In the genomic region with DNA sequence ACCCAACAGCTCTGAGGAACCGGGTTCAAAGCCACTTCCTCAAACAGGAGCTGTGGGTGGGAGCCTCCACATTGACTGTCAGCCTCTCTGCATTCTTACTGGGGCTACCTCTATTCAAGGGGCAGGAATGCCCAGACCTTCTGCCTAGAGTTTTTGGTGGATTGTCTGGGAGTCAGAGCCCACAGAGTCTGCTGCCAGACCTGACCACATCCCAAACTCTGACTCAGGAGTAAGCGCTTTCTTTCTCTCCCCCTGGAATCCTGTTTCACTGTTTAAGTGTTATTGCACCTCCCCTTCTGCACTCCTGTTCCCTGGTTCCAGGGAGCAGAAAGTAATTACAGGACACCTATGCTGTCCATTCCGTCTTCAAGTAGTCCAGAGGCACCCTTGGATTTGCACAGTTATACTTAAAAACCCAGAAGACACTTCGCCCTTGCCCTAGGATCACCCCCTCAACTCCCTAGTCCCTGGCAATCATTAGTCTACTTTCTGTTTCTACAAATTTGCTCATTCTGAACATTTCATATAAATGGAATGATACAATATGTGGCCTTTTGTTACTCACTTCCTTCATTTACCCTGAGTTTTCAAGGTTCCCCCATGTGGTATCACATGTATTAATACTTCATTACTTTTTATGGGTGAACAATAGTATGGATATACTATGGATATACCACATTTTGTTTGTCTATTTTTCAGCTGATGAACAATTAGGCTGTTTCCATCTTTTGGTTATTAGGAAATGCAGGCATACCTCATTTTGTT, we compare ENCODE assay signal across 16 cellular contexts. TPM values are rescaled to one million over a fixed set of nuclear protein-coding genes. Genes with fewer than 3 reads are reported as not detected.
DNase-seq lines count a peak whose midpoint lies in the region; TF ChIP-seq lines count a peak whose summit lies in the region.
"Had no signal": no experiment of that assay in that cellular context is flagged by ENCODE, and none has a peak within 500 bp of the region (broad histone marks: within the 10 kb centered on the region; RNA-seq: fewer than 3 reads in every experiment).

No MANE protein-coding gene starts in this region.

- H3K9me3 ChIP-seq in BLaER1: no peaks in the 10 kb centered on the region
- no peaks in the 10 kb centered on the region for H3K9me3 ChIP-seq in MG63
- H3K9me3 ChIP-seq: stomach had no signal

- DNase-seq in MG63: peak; percentile 73
- no peak for DNase-seq in chondrocyte (ENCODE audit: low spot score)
- DNase-seq in DMS153 (lab: John Stamatoyannopoulos, UW): no peak
- DNase-seq in T-helper 1 cell: no peak
- no peak for DNase-seq in dorsolateral prefrontal cortex
- no peak for DNase-seq in mesendoderm
- DNase-seq: activated CD4-positive, alpha-beta memory T cell treated with anti-CD3 and anti-CD28 coated beads, Interleukin-2, amount 10 ng/mL, durations not matched to agents 7 days and 5 days; activated effector memory CD4-positive, alpha-beta T cell treated with anti-CD3 and anti-CD28 coated beads, Interleukin-2, amount 50 U/mL, for 16 hours; COR-L47; H9; NCI-H2107; stomach had no signal

- H3K27me3 ChIP-seq in BLaER1 (no peaks in the 10 kb centered on the region), MG63 (no peaks in the 10 kb centered on the region), dorsolateral prefrontal cortex (no peaks in the 10 kb centered on the region), mesendoderm (ENCODE audit: insufficient read depth, low read length, poor library complexity) (no peaks in the 10 kb centered on the region)
- H3K27me3 ChIP-seq: stomach had no signal

- no peak overlapping the region for H4K5ac ChIP-seq in mesendoderm (ENCODE audit: low read length)

- H2BK5ac ChIP-seq in mesendoderm (ENCODE audit: low read length): no peak overlapping the region

- no peak overlapping the region for H2BK120ac ChIP-seq in mesendoderm (ENCODE audit: low read depth, low read length)

- H3K56ac ChIP-seq in mesendoderm (ENCODE audit: low read length): no peak overlapping the region

- H3K36me3 Mint-ChIP-seq in chondrocyte (ENCODE audit: low read depth) (no peaks in the 10 kb centered on the region), nephron (ENCODE audit: low read depth) (no peaks in the 10 kb centered on the region)

- no peaks in the 10 kb centered on the region for H3K79me2 ChIP-seq in mesendoderm (ENCODE audit: control insufficient read depth, insufficient read depth, low read length)

- peaks cover 11% of the 10 kb centered on the region for H3K4me1 Mint-ChIP-seq in chondrocyte (ENCODE audit: low read depth)
- peaks cover 16% of the 10 kb centered on the region for H3K4me1 Mint-ChIP-seq in nephron
- H3K4me1 Mint-ChIP-seq: activated CD4-positive, alpha-beta memory T cell treated with anti-CD3 and anti-CD28 coated beads, Interleukin-2, amount 10 ng/mL, durations not matched to agents 7 days and 5 days had no signal

- H3K36me3 ChIP-seq in BLaER1: no peaks in the 10 kb centered on the region
- no peaks in the 10 kb centered on the region for H3K36me3 ChIP-seq in MG63
- no peaks in the 10 kb centered on the region for H3K36me3 ChIP-seq in mesendoderm (ENCODE audit: control insufficient read depth, insufficient read depth, low read length)
- H3K36me3 ChIP-seq: stomach had no signal

- WGBS in mesendoderm (ENCODE audit: extremely low coverage, insufficient coverage, low lambda C conversion rate): no CpG with 5 or more reads among the region's 4 CpGs

- no peak overlapping the region for H3K18ac ChIP-seq in mesendoderm (ENCODE audit: low read length)

- no peak overlapping the region for H3K4me3 Mint-ChIP-seq in chondrocyte (ENCODE audit: unreplicated experiment)
- no peak overlapping the region for H3K4me3 Mint-ChIP-seq in nephron
- H3K4me3 Mint-ChIP-seq: activated CD4-positive, alpha-beta memory T cell treated with anti-CD3 and anti-CD28 coated beads, Interleukin-2, amount 10 ng/mL, durations not matched to agents 7 days and 5 days; H9; T-helper 2 cell treated with Interferon-gamma antibody and Interleukin-4, amounts not matched to agents 5 μg/mL and 100 μg/mL, for 36 hours had no signal

- H3K9me3 Mint-ChIP-seq in chondrocyte (ENCODE audit: low read depth) (no peaks in the 10 kb centered on the region), nephron (no peaks in the 10 kb centered on the region)
- H3K9me3 Mint-ChIP-seq: activated CD4-positive, alpha-beta memory T cell treated with anti-CD3 and anti-CD28 coated beads, Interleukin-2, amount 10 ng/mL, durations not matched to agents 7 days and 5 days; H9; T-helper 2 cell treated with Interferon-gamma antibody and Interleukin-4, amounts not matched to agents 5 μg/mL and 100 μg/mL, for 36 hours had no signal

- no peak overlapping the region for H3K23ac ChIP-seq in mesendoderm (ENCODE audit: low read length)

- TF ChIP-seq CTCF in chondrocyte (IDR thresholded peaks at IDR 0.05) (no peak), nephron (IDR thresholded peaks at IDR 0.05; ENCODE audit: unreplicated experiment in 3 of 3) (no peak), dorsolateral prefrontal cortex (IDR thresholded peaks at IDR 0.05 in 54 of 56, conservative IDR thresholded peaks at IDR 0.05 in 2 of 56; ENCODE audit: low read depth in 1 of 56, partially characterized antibody in 56 of 56) (no peak)

- H3K27ac Mint-ChIP-seq in chondrocyte (ENCODE audit: unreplicated experiment) (peak overlapping the region; percentile 60), nephron (peak overlapping the region in 2 of 3 experiments; percentile 9 to 32)
- H3K27ac Mint-ChIP-seq: activated CD4-positive, alpha-beta memory T cell treated with anti-CD3 and anti-CD28 coated beads, Interleukin-2, amount 10 ng/mL, durations not matched to agents 7 days and 5 days; T-helper 2 cell treated with Interferon-gamma antibody and Interleukin-4, amounts not matched to agents 5 μg/mL and 100 μg/mL, for 36 hours had no signal

- H2AK5ac ChIP-seq in mesendoderm (ENCODE audit: low read length): no peak overlapping the region

- H3K4me3 ChIP-seq in BLaER1 (no peak overlapping the region), MG63 (no peak overlapping the region; the same call in 1 of the 2 replicates), dorsolateral prefrontal cortex (no peak overlapping the region), mesendoderm (ENCODE audit: low read length) (no peak overlapping the region)
- H3K4me3 ChIP-seq: stomach had no signal

- no peaks in the 10 kb centered on the region for H3K79me1 ChIP-seq in mesendoderm (ENCODE audit: low read length)

- H3K4me2 ChIP-seq in BLaER1 (0 out of 2 replicates have a peak overlapping the region, but pooled peaks have one; percentile 13), mesendoderm (ENCODE audit: low read length) (no peak overlapping the region)
- H3K4me2 ChIP-seq: KMS-11 had no signal

- no peak overlapping the region for H2BK15ac ChIP-seq in mesendoderm (replicated peaks; ENCODE audit: low read depth)

- no peak overlapping the region for H3K4ac ChIP-seq in mesendoderm (ENCODE audit: low read depth, low read length)

- peaks cover 14% of the 10 kb centered on the region for H3K4me1 ChIP-seq in BLaER1
- H3K4me1 ChIP-seq in mesendoderm (ENCODE audit: control insufficient read depth, low read depth, low read length): peaks cover 3% of the 10 kb centered on the region

- H3K9ac ChIP-seq in BLaER1 (no peak overlapping the region), mesendoderm (ENCODE audit: low read length) (no peak overlapping the region)
- H3K9ac ChIP-seq: KMS-11 had no signal

- H4K8ac ChIP-seq in mesendoderm (ENCODE audit: low read depth, low read length): no peak overlapping the region

- H4K20me1 ChIP-seq in BLaER1: no peaks in the 10 kb centered on the region

- no peaks in the 10 kb centered on the region for H3K27me3 Mint-ChIP-seq in chondrocyte (ENCODE audit: low read depth)
- peaks cover 7% of the 10 kb centered on the region for H3K27me3 Mint-ChIP-seq in nephron (ENCODE audit: low read depth)
- H3K27me3 Mint-ChIP-seq: activated CD4-positive, alpha-beta memory T cell treated with anti-CD3 and anti-CD28 coated beads, Interleukin-2, amount 10 ng/mL, durations not matched to agents 7 days and 5 days had no signal

- intact Hi-C loops in dorsolateral prefrontal cortex (cut with DNase I): no loop called here

- H3K27ac ChIP-seq in BLaER1: no peak overlapping the region
- peak overlapping the region in 23 of 59 donors; percentile 2 to 60 (median 37) for H3K27ac ChIP-seq in dorsolateral prefrontal cortex
- no peak overlapping the region for H3K27ac ChIP-seq in mesendoderm (ENCODE audit: low read depth, low read length)
- H3K27ac ChIP-seq: KMS-11 had no signal

RNA-seq across cellular contexts. Expression of a gene that starts 37.9 kb away (rescaled TPM):
- 49.1 and 56.9 TPM in 2 replicates for total RNA-seq in MG63 (2014; rRNA removed; shearing (Covaris generic); ENCODE audit: low replicate concordance)
- 90.5 to 108 TPM (median 91.7 TPM) in 3 replicates for total RNA-seq in chondrocyte
- 100 to 1,000 TPM; 129 to 405 (median 201) TPM for total RNA-seq in dorsolateral prefrontal cortex
- polyA plus RNA-seq in mesendoderm (2013, experiment 1 of 2): 107 TPM
- polyA plus RNA-seq in mesendoderm (2013, experiment 2 of 2): 108 TPM
- total RNA-seq: activated CD4-positive, alpha-beta memory T cell treated with anti-CD3 and anti-CD28 coated beads, Interleukin-2, amount 10 ng/mL, durations not matched to agents 7 days and 5 days had no signal
